ENCODE assay signal across 8 cellular contexts in the genomic region with DNA sequence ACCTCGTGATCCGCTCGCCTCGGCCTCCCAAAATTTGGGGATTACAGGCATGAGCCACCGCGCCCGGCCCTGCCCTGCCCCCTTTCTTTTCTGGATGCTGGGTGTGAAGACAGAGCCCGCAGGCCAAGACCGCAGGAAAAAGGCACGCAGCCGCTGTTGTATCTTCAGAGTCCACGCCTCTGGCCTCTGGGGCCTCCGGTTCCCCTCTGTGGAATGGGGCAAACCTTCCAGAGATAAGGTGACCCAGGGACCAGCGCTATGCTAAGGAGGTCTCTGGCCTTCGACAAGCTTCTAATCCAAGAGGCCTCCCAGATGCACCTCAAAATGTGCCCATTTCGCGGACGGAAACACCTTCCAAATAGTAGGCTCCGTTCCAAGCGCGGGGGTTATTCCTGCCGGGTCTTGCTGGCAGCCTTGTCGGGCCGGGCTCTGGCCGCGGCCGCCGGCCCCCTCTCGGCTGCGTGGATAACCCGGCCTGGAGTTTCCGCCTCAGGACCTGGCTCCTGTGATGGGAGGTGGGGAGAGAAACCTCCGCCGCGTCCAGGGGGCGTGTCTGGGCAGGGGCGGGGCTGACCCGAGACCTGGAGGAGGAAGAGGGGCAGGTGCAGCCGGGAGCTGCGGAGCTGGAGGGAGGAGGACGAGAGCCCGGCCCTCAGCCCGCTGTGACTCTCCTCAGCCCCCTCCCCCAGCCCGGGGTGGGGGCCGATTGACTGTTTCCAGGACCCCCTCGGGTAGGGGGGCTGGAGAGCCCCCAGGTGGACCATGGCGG. TPM values are rescaled to one million over a fixed set of nuclear protein-coding genes. Genes with fewer than 3 reads are reported as not detected.
DNase-seq lines count a peak whose midpoint lies in the region; ATAC-seq and TF ChIP-seq lines count a peak whose summit lies in the region.

No MANE protein-coding gene starts in this region.

- no peaks in the 10 kb centered on the region for H4K20me1 ChIP-seq in GM23338 (replicated peaks; ENCODE audit: insufficient read depth)

- H3K79me2 ChIP-seq in GM23338 (replicated peaks; ENCODE audit: insufficient read depth), result no peaks in the 10 kb centered on the region

- H2AFZ ChIP-seq in GM23338, result peak overlapping the region; percentile 83; the same call in 1 of the 2 replicates

- H3K9me2 ChIP-seq in GM23338 (ENCODE audit: insufficient read depth), result no peaks in the 10 kb centered on the region

- no peaks in the 10 kb centered on the region for H3K36me3 Mint-ChIP-seq in GM23338 (ENCODE audit: low read depth)

- H3K4me1 Mint-ChIP-seq in GM23338, result peaks cover 4% of the 10 kb centered on the region

- no peaks in the 10 kb centered on the region for H3F3A ChIP-seq in GM23338 (replicated peaks; ENCODE audit: low read depth)

- H3K27ac ChIP-seq in GM23338 (ENCODE audit: low read depth), result no peak overlapping the region
- H3K27ac ChIP-seq in coronary artery, result no peak overlapping the region

- peak overlapping the region; percentile 97 for H3K4me2 ChIP-seq in GM23338

- peaks cover 15% of the 10 kb centered on the region for H3K27me3 Mint-ChIP-seq in GM23338 (ENCODE audit: insufficient read depth, low read depth, poor library complexity)

- H3K4me3 Mint-ChIP-seq in GM23338, result peak overlapping the region; percentile 77

- H3K4me3 ChIP-seq in GM23338 (peak overlapping the region; percentile 83), coronary artery (peak overlapping the region; percentile 40)

- H3K36me3 ChIP-seq in GM23338 (ENCODE audit: insufficient read depth), result no peaks in the 10 kb centered on the region

- H3K4me1 ChIP-seq in GM23338 (ENCODE audit: insufficient read depth), result peaks cover 15% of the 10 kb centered on the region; the same call in 1 of the 2 replicates

- DNase-seq in ACHN, result peak; percentile 80
- peak; percentile 98 for DNase-seq in GM23338 (ENCODE audit: low spot score)
- DNase-seq in NCI-H345 (lab: John Stamatoyannopoulos, UW), result peak; percentile 94
- peak; percentile 90 for DNase-seq in activated CD4-positive, alpha-beta T cell treated with anti-CD3 and anti-CD28 coated beads, Interleukin-2, amount 50 U/mL, for 1 hour
- DNase-seq in coronary artery (ENCODE audit: low spot score), result peak; percentile 78
- peak; percentile 81 for DNase-seq in left lobe of liver (ENCODE audit: low spot score)
- peak; percentile 92 for DNase-seq in stimulated activated CD4-positive, alpha-beta T cell treated with anti-CD3 and anti-CD28 coated beads, Interleukin-4, amount 100 ng/mL, for 24 hours

- ATAC-seq in GM23338 (peak; percentile 63), left lobe of liver (peak; percentile 86), HG02973 (IDR thresholded peaks at IDR 0.05; ENCODE audit: unreplicated experiment) (no peak)

- no peak overlapping the region for H3K27ac Mint-ChIP-seq in GM23338

- TF ChIP-seq CTCF in GM23338 (conservative IDR thresholded peaks at IDR 0.05; ENCODE audit: low read depth in 2 of 2), result no peak
- TF ChIP-seq CTCF in coronary artery (IDR thresholded peaks at IDR 0.05), result no peak

- H3K27me3 ChIP-seq in GM23338 (ENCODE audit: insufficient read depth), result no peaks in the 10 kb centered on the region

- in situ Hi-C loops in ACHN (cut with HindIII; ENCODE audit: low pct_ligation_motif_present, low pct_unique_long_range_greater_than_20kb, low sequenced_read_pairs), result no loop called here

- no peaks in the 10 kb centered on the region for H3K9me3 Mint-ChIP-seq in GM23338

TF ChIP-seq in GM23338, 12 proteins besides CTCF, POLR2A, EP300 and RAD21 (continues in another document):
- TF ChIP-seq JUNB (IDR thresholded peaks at IDR 0.05; ENCODE audit: unreplicated experiment) (no peak), NANOG (IDR thresholded peaks at IDR 0.05; ENCODE audit: borderline replicate concordance) (no peak), CREB1 (CRISPR knock-in tag; IDR thresholded peaks at IDR 0.05; ENCODE audit: low read depth) (peak; percentile 85), STAT1 (IDR thresholded peaks at IDR 0.05; ENCODE audit: unreplicated experiment) (no peak), POLR2AphosphoS5 (IDR thresholded peaks at IDR 0.05; ENCODE audit: low read depth) (peak; percentile 64), ZNF331 (CRISPR knock-in tag; IDR thresholded peaks at IDR 0.05; ENCODE audit: low read depth) (no peak)
- TF ChIP-seq, protein P1, sequence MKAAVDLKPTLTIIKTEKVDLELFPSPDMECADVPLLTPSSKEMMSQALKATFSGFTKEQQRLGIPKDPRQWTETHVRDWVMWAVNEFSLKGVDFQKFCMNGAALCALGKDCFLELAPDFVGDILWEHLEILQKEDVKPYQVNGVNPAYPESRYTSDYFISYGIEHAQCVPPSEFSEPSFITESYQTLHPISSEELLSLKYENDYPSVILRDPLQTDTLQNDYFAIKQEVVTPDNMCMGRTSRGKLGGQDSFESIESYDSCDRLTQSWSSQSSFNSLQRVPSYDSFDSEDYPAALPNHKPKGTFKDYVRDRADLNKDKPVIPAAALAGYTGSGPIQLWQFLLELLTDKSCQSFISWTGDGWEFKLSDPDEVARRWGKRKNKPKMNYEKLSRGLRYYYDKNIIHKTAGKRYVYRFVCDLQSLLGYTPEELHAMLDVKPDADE (IDR thresholded peaks at IDR 0.05), result 0 out of 2 replicates have a peak, but pooled peaks have one; percentile 14
- TF ChIP-seq, protein P2, sequence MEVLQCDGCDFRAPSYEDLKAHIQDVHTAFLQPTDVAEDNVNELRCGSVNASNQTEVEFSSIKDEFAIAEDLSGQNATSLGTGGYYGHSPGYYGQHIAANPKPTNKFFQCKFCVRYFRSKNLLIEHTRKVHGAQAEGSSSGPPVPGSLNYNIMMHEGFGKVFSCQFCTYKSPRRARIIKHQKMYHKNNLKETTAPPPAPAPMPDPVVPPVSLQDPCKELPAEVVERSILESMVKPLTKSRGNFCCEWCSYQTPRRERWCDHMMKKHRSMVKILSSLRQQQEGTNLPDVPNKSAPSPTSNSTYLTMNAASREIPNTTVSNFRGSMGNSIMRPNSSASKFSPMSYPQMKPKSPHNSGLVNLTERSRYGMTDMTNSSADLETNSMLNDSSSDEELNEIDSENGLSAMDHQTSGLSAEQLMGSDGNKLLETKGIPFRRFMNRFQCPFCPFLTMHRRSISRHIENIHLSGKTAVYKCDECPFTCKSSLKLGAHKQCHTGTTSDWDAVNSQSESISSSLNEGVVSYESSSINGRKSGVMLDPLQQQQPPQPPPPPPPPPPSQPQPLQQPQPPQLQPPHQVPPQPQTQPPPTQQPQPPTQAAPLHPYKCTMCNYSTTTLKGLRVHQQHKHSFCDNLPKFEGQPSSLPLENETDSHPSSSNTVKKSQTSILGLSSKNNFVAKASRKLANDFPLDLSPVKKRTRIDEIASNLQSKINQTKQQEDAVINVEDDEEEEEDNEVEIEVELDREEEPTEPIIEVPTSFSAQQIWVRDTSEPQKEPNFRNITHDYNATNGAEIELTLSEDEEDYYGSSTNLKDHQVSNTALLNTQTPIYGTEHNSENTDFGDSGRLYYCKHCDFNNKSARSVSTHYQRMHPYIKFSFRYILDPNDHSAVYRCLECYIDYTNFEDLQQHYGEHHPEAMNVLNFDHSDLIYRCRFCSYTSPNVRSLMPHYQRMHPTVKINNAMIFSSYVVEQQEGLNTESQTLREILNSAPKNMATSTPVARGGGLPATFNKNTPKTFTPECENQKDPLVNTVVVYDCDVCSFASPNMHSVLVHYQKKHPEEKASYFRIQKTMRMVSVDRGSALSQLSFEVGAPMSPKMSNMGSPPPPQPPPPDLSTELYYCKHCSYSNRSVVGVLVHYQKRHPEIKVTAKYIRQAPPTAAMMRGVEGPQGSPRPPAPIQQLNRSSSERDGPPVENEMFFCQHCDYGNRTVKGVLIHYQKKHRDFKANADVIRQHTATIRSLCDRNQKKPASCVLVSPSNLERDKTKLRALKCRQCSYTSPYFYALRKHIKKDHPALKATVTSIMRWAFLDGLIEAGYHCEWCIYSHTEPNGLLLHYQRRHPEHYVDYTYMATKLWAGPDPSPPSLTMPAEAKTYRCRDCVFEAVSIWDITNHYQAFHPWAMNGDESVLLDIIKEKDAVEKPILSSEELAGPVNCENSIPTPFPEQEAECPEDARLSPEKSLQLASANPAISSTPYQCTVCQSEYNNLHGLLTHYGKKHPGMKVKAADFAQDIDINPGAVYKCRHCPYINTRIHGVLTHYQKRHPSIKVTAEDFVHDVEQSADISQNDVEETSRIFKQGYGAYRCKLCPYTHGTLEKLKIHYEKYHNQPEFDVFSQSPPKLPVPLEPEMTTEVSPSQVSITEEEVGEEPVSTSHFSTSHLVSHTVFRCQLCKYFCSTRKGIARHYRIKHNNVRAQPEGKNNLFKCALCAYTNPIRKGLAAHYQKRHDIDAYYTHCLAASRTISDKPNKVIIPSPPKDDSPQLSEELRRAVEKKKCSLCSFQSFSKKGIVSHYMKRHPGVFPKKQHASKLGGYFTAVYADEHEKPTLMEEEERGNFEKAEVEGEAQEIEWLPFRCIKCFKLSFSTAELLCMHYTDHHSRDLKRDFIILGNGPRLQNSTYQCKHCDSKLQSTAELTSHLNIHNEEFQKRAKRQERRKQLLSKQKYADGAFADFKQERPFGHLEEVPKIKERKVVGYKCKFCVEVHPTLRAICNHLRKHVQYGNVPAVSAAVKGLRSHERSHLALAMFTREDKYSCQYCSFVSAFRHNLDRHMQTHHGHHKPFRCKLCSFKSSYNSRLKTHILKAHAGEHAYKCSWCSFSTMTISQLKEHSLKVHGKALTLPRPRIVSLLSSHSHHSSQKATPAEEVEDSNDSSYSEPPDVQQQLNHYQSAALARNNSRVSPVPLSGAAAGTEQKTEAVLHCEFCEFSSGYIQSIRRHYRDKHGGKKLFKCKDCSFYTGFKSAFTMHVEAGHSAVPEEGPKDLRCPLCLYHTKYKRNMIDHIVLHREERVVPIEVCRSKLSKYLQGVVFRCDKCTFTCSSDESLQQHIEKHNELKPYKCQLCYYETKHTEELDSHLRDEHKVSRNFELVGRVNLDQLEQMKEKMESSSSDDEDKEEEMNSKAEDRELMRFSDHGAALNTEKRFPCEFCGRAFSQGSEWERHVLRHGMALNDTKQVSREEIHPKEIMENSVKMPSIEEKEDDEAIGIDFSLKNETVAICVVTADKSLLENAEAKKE (CRISPR knock-in tag; IDR thresholded peaks at IDR 0.05), result no peak

RNA-seq across cellular contexts. Expression of a gene that starts 13.1 kb away (rescaled TPM):
- total RNA-seq in GM23338 (2014; rRNA removed; shearing (Covaris generic)), result 19.8 and 23.9 TPM in 2 replicates
- 14.1 and 18.2 TPM in 2 replicates for polyA plus RNA-seq in GM23338 (2016; fragmentation: Nextera tagmentation; extraction: Ambion mirVana)
- 28.8 TPM for total RNA-seq in left lobe of liver

RNA-seq across cellular contexts. Expression of a gene that starts 21.0 kb away (rescaled TPM):
- 35.2 and 46.7 TPM in 2 replicates for total RNA-seq in GM23338 (2014; rRNA removed; shearing (Covaris generic))
- polyA plus RNA-seq in GM23338 (2016; fragmentation: Nextera tagmentation; extraction: Ambion mirVana), result 11.8 and 13.5 TPM in 2 replicates
- total RNA-seq in left lobe of liver, result 7.5 TPM

RNA-seq across cellular contexts. Expression of a gene that starts 40.2 kb away (rescaled TPM):
- 31.8 and 56.1 TPM in 2 replicates for total RNA-seq in GM23338 (2014; rRNA removed; shearing (Covaris generic))
- 16.6 and 17.2 TPM in 2 replicates for polyA plus RNA-seq in GM23338 (2016; fragmentation: Nextera tagmentation; extraction: Ambion mirVana)
- total RNA-seq in left lobe of liver, result 18.6 TPM

RNA-seq across cellular contexts. Expression of a gene that starts 41.2 kb away (rescaled TPM):
- 29.7 and 47.3 TPM in 2 replicates for total RNA-seq in GM23338 (2014; rRNA removed; shearing (Covaris generic))
- polyA plus RNA-seq in GM23338 (2016; fragmentation: Nextera tagmentation; extraction: Ambion mirVana), result 89.9 and 93.1 TPM in 2 replicates
- 56.0 TPM for total RNA-seq in left lobe of liver

RNA-seq across cellular contexts. Expression of a gene that starts 50.7 kb away (rescaled TPM):
- total RNA-seq in GM23338 (2014; rRNA removed; shearing (Covaris generic)), result not detected in 2 replicates
- polyA plus RNA-seq in GM23338 (2016; fragmentation: Nextera tagmentation; extraction: Ambion mirVana), result 0.13 TPM in 1 of 2 replicates, not detected in the other
- total RNA-seq in left lobe of liver, result not detected
